In the genomic region with DNA sequence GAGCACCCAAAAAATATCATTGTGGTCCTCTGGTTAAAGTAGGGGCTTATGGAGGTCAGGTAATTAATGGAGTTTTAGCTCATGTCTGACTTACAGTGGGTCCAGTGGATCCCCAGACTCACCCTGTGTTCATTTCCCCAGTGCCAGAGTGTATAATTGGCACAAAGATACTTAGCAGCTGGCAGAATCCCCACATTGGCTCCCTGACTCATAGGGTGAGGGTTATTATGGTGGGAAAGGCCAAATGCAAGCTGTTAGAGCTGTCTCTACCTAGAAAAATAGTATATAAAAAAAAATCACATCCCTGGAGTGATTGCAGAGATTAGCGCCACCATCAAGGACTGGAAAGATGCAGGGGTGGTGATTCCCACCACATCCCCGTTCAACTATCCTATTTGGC, we compare ENCODE assay signal across 23 cellular contexts.
DNase-seq lines count a peak whose midpoint lies in the region; ATAC-seq, FAIRE-seq and TF ChIP-seq lines count a peak whose summit lies in the region.
"Had no signal": no experiment of that assay in that cellular context is flagged by ENCODE, and none has a peak within 500 bp of the region (broad histone marks: within the 10 kb centered on the region; RNA-seq: fewer than 3 reads in every experiment).

No MANE protein-coding gene starts in this region.

- no peaks in the 10 kb centered on the region for H3K36me3 Mint-ChIP-seq in activated naive CD8-positive, alpha-beta T cell treated with anti-CD3 and anti-CD28 coated beads, Interleukin-2, amount 50 U/mL, for 24 hours (ENCODE audit: low read depth)
- H3K36me3 Mint-ChIP-seq: CD4-positive, CD25-positive, alpha-beta regulatory T cell; CD8-positive, alpha-beta memory T cell had no signal

- no peak for FAIRE-seq in kidney (lab: Jason Lieb, UNC)
- FAIRE-seq: A204.1, GM12892, GM18507, H54, HTR-8/SVneo had no signal

- no peaks in the 10 kb centered on the region for H3K27me3 ChIP-seq in MG63
- H3K27me3 ChIP-seq: BE2C had no signal

- H3K36me3 ChIP-seq in MG63 (no peaks in the 10 kb centered on the region), kidney (ENCODE audit: control insufficient read depth in 1 of 2, insufficient read depth in 2 of 2, low read length in 2 of 2) (no peaks in the 10 kb centered on the region)
- H3K36me3 ChIP-seq: BE2C had no signal

- no peaks in the 10 kb centered on the region for H3K4me1 Mint-ChIP-seq in activated naive CD8-positive, alpha-beta T cell treated with anti-CD3 and anti-CD28 coated beads, Interleukin-2, amount 50 U/mL, for 24 hours
- H3K4me1 Mint-ChIP-seq: CD4-positive, CD25-positive, alpha-beta regulatory T cell; CD8-positive, alpha-beta memory T cell; GM23338 had no signal

- intact Hi-C loops in kidney (cut with DNase I): no loop called here

- H3K4me1 ChIP-seq in kidney (ENCODE audit: control insufficient read depth in 1 of 2, insufficient read depth in 1 of 2, low read depth in 1 of 2, low read length in 2 of 2): no peaks in the 10 kb centered on the region
- H3K4me1 ChIP-seq: BE2C had no signal

- DNase-seq in MG63 (peak; percentile 47), NCI-H446 treated with DMSO at 0.1 percent for 48 hours (lab: John Stamatoyannopoulos, UW) (peak; percentile 44), kidney (no peak), NCI-H1092 (lab: John Stamatoyannopoulos, UW) (no peak)
- DNase-seq in activated naive CD8-positive, alpha-beta T cell treated with anti-CD3 and anti-CD28 coated beads, Interleukin-2, amount 50 U/mL, for 24 hours: no peak
- no peak for DNase-seq in stimulated activated CD4-positive, alpha-beta T cell treated with anti-CD3 and anti-CD28 coated beads, Interleukin-12 subunit alpha, Interleukin-12 subunit beta, amount 100 ng/mL, for 4 hours
- DNase-seq: BE2C; C1 segment of cervical spinal cord; CD4-positive, CD25-positive, alpha-beta regulatory T cell; CD8-positive, alpha-beta memory T cell; COR-L47; DMS153; DMS79; GDM1; HCEC 1CT; IMR-90 had no signal

- H3K4me3 ChIP-seq in MG63: no peak overlapping the region
- H3K4me3 ChIP-seq in kidney (ENCODE audit: low read length in 2 of 2): peak overlapping the region; percentile 12 to 21
- H3K4me3 ChIP-seq: GM23338 had no signal

- peaks cover 4% of the 10 kb centered on the region for H3K9me3 Mint-ChIP-seq in activated naive CD8-positive, alpha-beta T cell treated with anti-CD3 and anti-CD28 coated beads, Interleukin-2, amount 50 U/mL, for 24 hours

- H3K9me3 ChIP-seq in MG63 (no peaks in the 10 kb centered on the region; the same call in 1 of the 2 replicates), kidney (ENCODE audit: control insufficient read depth in 1 of 2, low read length in 2 of 2) (no peaks in the 10 kb centered on the region)
- H3K9me3 ChIP-seq: BE2C had no signal

- no peak overlapping the region for H3K4me3 Mint-ChIP-seq in activated naive CD8-positive, alpha-beta T cell treated with anti-CD3 and anti-CD28 coated beads, Interleukin-2, amount 50 U/mL, for 24 hours
- H3K4me3 Mint-ChIP-seq: CD4-positive, CD25-positive, alpha-beta regulatory T cell; CD8-positive, alpha-beta memory T cell; GM23338 had no signal

- ATAC-seq in HG03521 (IDR thresholded peaks at IDR 0.05; ENCODE audit: unreplicated experiment): no peak
- no peak for ATAC-seq in activated naive CD8-positive, alpha-beta T cell treated with anti-CD3 and anti-CD28 coated beads, Interleukin-2, amount 50 U/mL, for 24 hours
- ATAC-seq: GM23338 had no signal

- no peak for TF ChIP-seq CTCF in kidney (IDR thresholded peaks at IDR 0.05; ENCODE audit: borderline replicate concordance, extremely low read depth, insufficient read depth)

- no peak overlapping the region for H3K9ac ChIP-seq in kidney (ENCODE audit: low read length in 2 of 2)

- H3K27ac ChIP-seq in kidney (ENCODE audit: low read depth in 2 of 2, low read length in 2 of 2): no peak overlapping the region

- no peak overlapping the region for H3K27ac Mint-ChIP-seq in activated naive CD8-positive, alpha-beta T cell treated with anti-CD3 and anti-CD28 coated beads, Interleukin-2, amount 50 U/mL, for 24 hours
- H3K27ac Mint-ChIP-seq: CD4-positive, CD25-positive, alpha-beta regulatory T cell; CD8-positive, alpha-beta memory T cell; GM23338 had no signal

- no peaks in the 10 kb centered on the region for H3K27me3 Mint-ChIP-seq in activated naive CD8-positive, alpha-beta T cell treated with anti-CD3 and anti-CD28 coated beads, Interleukin-2, amount 50 U/mL, for 24 hours
- H3K27me3 Mint-ChIP-seq: CD4-positive, CD25-positive, alpha-beta regulatory T cell; CD8-positive, alpha-beta memory T cell had no signal

Comparison
In these comparisons a context has a peak if more than half of its experiments do, and no peak if none do; other contexts are left out.
1. DNase-seq: peak in MG63 (single experiment) and NCI-H446 treated with DMSO at 0.1 percent for 48 hours (single experiment); none in kidney (single experiment), NCI-H1092 (single experiment), activated naive CD8-positive, alpha-beta T cell treated with anti-CD3 and anti-CD28 coated beads, Interleukin-2, amount 50 U/mL, for 24 hours (single experiment) and stimulated activated CD4-positive, alpha-beta T cell treated with anti-CD3 and anti-CD28 coated beads, Interleukin-12 subunit alpha, Interleukin-12 subunit beta, amount 100 ng/mL, for 4 hours (single experiment).